ENCODE assay signal across 21 cellular contexts in genomic region chr7:158075633-158076001, GRCh38.
"Had no signal": no experiment of that assay in that cellular context is flagged by ENCODE, and none has a peak within 500 bp of the region (broad histone marks: within the 10 kb centered on the region; RNA-seq: fewer than 3 reads in every experiment).

No MANE protein-coding gene starts in this region.

- H3K9me3 Mint-ChIP-seq: activated naive CD8-positive, alpha-beta T cell treated with anti-CD3 and anti-CD28 coated beads for 36 hours; activated T-cell treated with anti-CD3 and anti-CD28 coated beads, Interleukin-2, amount 50 U/mL, for 72 hours; central memory CD8-positive, alpha-beta T cell; natural killer cell treated with Interleukin-12 subunit alpha and Interleukin-12 subunit beta and Interleukin-15 and Interleukin-18, amount 100 ng/mL, for 72 hours; stimulated activated naive CD8-positive, alpha-beta T cell treated with anti-CD3 and anti-CD28 coated beads, Interleukin-15, amount 100 ng/mL, for 72 hours; type B pancreatic cell had no signal

- H3K27me3 Mint-ChIP-seq: activated B cell treated with CpG ODN at 0.5 μM for 24 hours; activated naive CD8-positive, alpha-beta T cell treated with anti-CD3 and anti-CD28 coated beads for 36 hours; central memory CD8-positive, alpha-beta T cell; natural killer cell treated with Interleukin-12 subunit alpha and Interleukin-12 subunit beta and Interleukin-15 and Interleukin-18, amount 100 ng/mL, for 72 hours; type B pancreatic cell had no signal

- H3K4me1 Mint-ChIP-seq: activated B cell treated with CpG ODN at 0.5 μM for 24 hours; activated naive CD8-positive, alpha-beta T cell treated with anti-CD3 and anti-CD28 coated beads for 36 hours; central memory CD8-positive, alpha-beta T cell; memory B cell; stimulated activated naive CD8-positive, alpha-beta T cell treated with anti-CD3 and anti-CD28 coated beads, Interleukin-15, amount 100 ng/mL, for 72 hours; T-helper 17 cell had no signal

- H3K36me3 Mint-ChIP-seq: activated naive CD8-positive, alpha-beta T cell treated with anti-CD3 and anti-CD28 coated beads for 36 hours; memory B cell; natural killer cell treated with Interleukin-12 subunit alpha and Interleukin-12 subunit beta and Interleukin-15 and Interleukin-18, amount 100 ng/mL, for 72 hours; type B pancreatic cell had no signal

- H3K4me3 Mint-ChIP-seq: activated B cell treated with CpG ODN at 0.5 μM for 24 hours; activated CD8-positive, alpha-beta T cell treated with anti-CD3 and anti-CD28 coated beads, Interleukin-2, amount 10 ng/mL, durations not matched to agents 7 days and 5 days; activated naive CD8-positive, alpha-beta T cell treated with anti-CD3 and anti-CD28 coated beads for 36 hours; activated T-cell treated with anti-CD3 and anti-CD28 coated beads, Interleukin-2, amount 50 U/mL, for 72 hours; brain; central memory CD8-positive, alpha-beta T cell; memory B cell; natural killer cell treated with Interleukin-12 subunit alpha and Interleukin-12 subunit beta and Interleukin-15 and Interleukin-18, amount 100 ng/mL, for 72 hours; stimulated activated naive CD8-positive, alpha-beta T cell treated with anti-CD3 and anti-CD28 coated beads, Interleukin-15, amount 100 ng/mL, for 72 hours; T-helper 17 cell; type B pancreatic cell had no signal

- H3K27ac Mint-ChIP-seq: activated B cell treated with CpG ODN at 0.5 μM for 24 hours; activated CD8-positive, alpha-beta T cell treated with anti-CD3 and anti-CD28 coated beads, Interleukin-2, amount 10 ng/mL, durations not matched to agents 7 days and 5 days; activated naive CD8-positive, alpha-beta T cell treated with anti-CD3 and anti-CD28 coated beads for 36 hours; activated T-cell treated with anti-CD3 and anti-CD28 coated beads, Interleukin-2, amount 50 U/mL, for 72 hours; brain; memory B cell; natural killer cell treated with Interleukin-12 subunit alpha and Interleukin-12 subunit beta and Interleukin-15 and Interleukin-18, amount 100 ng/mL, for 72 hours; T-helper 17 cell; type B pancreatic cell had no signal

- DNase-seq: activated B cell treated with CpG ODN at 0.5 μM for 24 hours; activated CD4-positive, alpha-beta T cell treated with anti-CD3 and anti-CD28 coated beads for 48 hours; activated CD8-positive, alpha-beta memory T cell treated with anti-CD3 and anti-CD28 coated beads, Interleukin-2, amount 50 U/mL, for 4 hours; activated CD8-positive, alpha-beta T cell treated with anti-CD3 and anti-CD28 coated beads, Interleukin-2, amount 10 ng/mL, durations not matched to agents 7 days and 5 days; activated naive CD8-positive, alpha-beta T cell treated with anti-CD3 and anti-CD28 coated beads for 36 hours; activated T-cell treated with anti-CD3 and anti-CD28 coated beads, Interleukin-2, amount 50 U/mL, for 72 hours; cortex of kidney; effector CD4-positive, alpha-beta T cell; esophagus squamous epithelium; hippocampal formation; kidney glomerular epithelial cell; left ventricle myocardium superior; psoas muscle; stimulated activated CD4-positive, alpha-beta T cell treated with anti-CD3 and anti-CD28 coated beads, Interleukin-1b, Interleukin-23, amount 100 ng/mL, for 48 hours; stimulated activated naive CD8-positive, alpha-beta T cell treated with anti-CD3 and anti-CD28 coated beads, Interleukin-15, amount 100 ng/mL, for 72 hours; T-helper 17 cell had no signal
